Comparison of ENCODE assay signal across 19 cellular contexts in the genomic region with DNA sequence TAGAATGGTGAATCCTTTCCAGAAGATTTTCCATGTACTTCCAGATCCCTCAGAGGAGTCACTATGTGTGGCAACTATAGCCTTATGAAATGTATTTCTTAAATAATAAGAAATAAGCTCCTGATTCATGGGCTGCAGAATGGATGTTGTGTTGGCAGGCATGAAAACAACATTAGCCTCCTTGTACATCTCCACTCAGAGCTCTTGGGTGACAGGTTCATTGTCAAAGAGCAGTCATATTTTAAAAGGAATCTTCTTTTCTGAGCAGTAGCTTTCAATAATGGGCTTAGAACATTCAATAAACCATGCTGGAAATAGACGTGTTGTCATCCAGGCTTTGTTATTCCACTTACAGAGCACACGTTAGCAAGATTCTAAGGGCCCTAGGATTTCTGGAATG.
DNase-seq lines count a peak whose midpoint lies in the region; ATAC-seq and TF ChIP-seq lines count a peak whose summit lies in the region.
"Had no signal": no experiment of that assay in that cellular context is flagged by ENCODE, and none has a peak within 500 bp of the region (broad histone marks: within the 10 kb centered on the region; RNA-seq: fewer than 3 reads in every experiment).

No MANE protein-coding gene starts in this region.

- peaks cover 31% of the 10 kb centered on the region for H3K4me1 Mint-ChIP-seq in T-helper 2 cell treated with Interferon-gamma antibody and Interleukin-4, amounts not matched to agents 5 μg/mL and 100 μg/mL, for 36 hours (ENCODE audit: low read depth)
- peaks cover 15% of the 10 kb centered on the region for H3K4me1 Mint-ChIP-seq in type B pancreatic cell (ENCODE audit: unreplicated experiment)
- H3K4me1 Mint-ChIP-seq: B cell had no signal

- H3K36me3 ChIP-seq in GM23248 (ENCODE audit: low read depth) = no peaks in the 10 kb centered on the region
- H3K36me3 ChIP-seq in left lung = no peaks in the 10 kb centered on the region
- H3K36me3 ChIP-seq: BLaER1, HAP-1 had no signal

- no peaks in the 10 kb centered on the region for H3K27me3 Mint-ChIP-seq in T-helper 2 cell treated with Interferon-gamma antibody and Interleukin-4, amounts not matched to agents 5 μg/mL and 100 μg/mL, for 36 hours (ENCODE audit: low read depth)
- H3K27me3 Mint-ChIP-seq in type B pancreatic cell = no peaks in the 10 kb centered on the region

- no peak overlapping the region for H3K4me2 ChIP-seq in GM23248 (ENCODE audit: unreplicated experiment)
- H3K4me2 ChIP-seq: BLaER1 had no signal

- no peak overlapping the region for H3K27ac Mint-ChIP-seq in T-helper 2 cell treated with Interferon-gamma antibody and Interleukin-4, amounts not matched to agents 5 μg/mL and 100 μg/mL, for 36 hours
- H3K27ac Mint-ChIP-seq in type B pancreatic cell = peak overlapping the region; percentile 31
- H3K27ac Mint-ChIP-seq: B cell; CD4-positive, CD25-positive, alpha-beta regulatory T cell; CD8-positive, alpha-beta T cell; HFFc6 had no signal

- 50 to 55% methylated on average over 2 of the region's 2 CpGs for WGBS in GM23248 (ENCODE audit: low coverage in 1 of 2, low lambda C conversion rate in 2 of 2, missing lambda C conversion rate in 2 of 2), 2 experiments

- no peaks in the 10 kb centered on the region for H3K9me3 ChIP-seq in GM23248 (ENCODE audit: low read depth)
- no peaks in the 10 kb centered on the region for H3K9me3 ChIP-seq in left lung
- H3K9me3 ChIP-seq: BLaER1, Caco-2, HAP-1 had no signal

- peaks cover 13% of the 10 kb centered on the region for H3K4me1 ChIP-seq in GM23248 (ENCODE audit: insufficient read depth)
- H3K4me1 ChIP-seq in left lung = no peaks in the 10 kb centered on the region
- H3K4me1 ChIP-seq: HAP-1 had no signal

- peak overlapping the region; percentile 11 for H3K4me3 Mint-ChIP-seq in T-helper 2 cell treated with Interferon-gamma antibody and Interleukin-4, amounts not matched to agents 5 μg/mL and 100 μg/mL, for 36 hours
- H3K4me3 Mint-ChIP-seq in type B pancreatic cell = no peak overlapping the region
- H3K4me3 Mint-ChIP-seq: B cell; CD4-positive, CD25-positive, alpha-beta regulatory T cell; CD8-positive, alpha-beta T cell; HFFc6 had no signal

- H3K27me3 ChIP-seq in GM23248 (replicated peaks; ENCODE audit: insufficient read depth) (no peaks in the 10 kb centered on the region), left lung (no peaks in the 10 kb centered on the region)
- H3K27me3 ChIP-seq: BLaER1 had no signal

- peaks cover 13% of the 10 kb centered on the region; the same call in 1 of the 2 replicates for H3F3A ChIP-seq in GM23248 (ENCODE audit: insufficient read depth)

- H3K9me2 ChIP-seq in GM23248 (ENCODE audit: insufficient read depth) = no peaks in the 10 kb centered on the region

- no peaks in the 10 kb centered on the region for H4K20me1 ChIP-seq in GM23248 (ENCODE audit: insufficient read depth)
- H4K20me1 ChIP-seq: BLaER1 had no signal

- H3K79me2 ChIP-seq in GM23248 (ENCODE audit: insufficient read depth) = no peaks in the 10 kb centered on the region

- H2AFZ ChIP-seq in GM23248 = no peak overlapping the region

- DNase-seq in T-helper 2 cell treated with Interferon-gamma antibody and Interleukin-4, amounts not matched to agents 5 μg/mL and 100 μg/mL, for 36 hours (ENCODE audit: low spot score) = no peak
- no peak for DNase-seq in T-helper 2 cell
- peak; percentile 21 for DNase-seq in GM23248
- peak; percentile 21 for DNase-seq in fibroblast of mammary gland (ENCODE audit: low read depth)
- DNase-seq in type B pancreatic cell (ENCODE audit: extremely low spot score, unreplicated experiment) = no peak
- DNase-seq in left lung = no peak
- DNase-seq in coronary artery (ENCODE audit: low spot score) = no peak
- DNase-seq: Caco-2; CD4-positive, CD25-positive, alpha-beta regulatory T cell; CD8-positive, alpha-beta T cell; DMS153; DND-41; GOT3 had no signal

- TF ChIP-seq CTCF in fibroblast of mammary gland (conservative IDR thresholded peaks at IDR 0.05; ENCODE audit: control insufficient read depth, insufficient read depth, low read depth, low read length) (no peak), type B pancreatic cell (conservative IDR thresholded peaks at IDR 0.05) (no peak), left lung (IDR thresholded peaks at IDR 0.05) (no peak), coronary artery (IDR thresholded peaks at IDR 0.05) (no peak)

- H3K27ac ChIP-seq in GM23248 (no peak overlapping the region), left lung (no peak overlapping the region), coronary artery (no peak overlapping the region)
- H3K27ac ChIP-seq: 22Rv1, BLaER1, C4-2B had no signal

- in situ Hi-C loops in GM23248 (cut with MboI) = no loop called here

- H3K36me3 Mint-ChIP-seq in T-helper 2 cell treated with Interferon-gamma antibody and Interleukin-4, amounts not matched to agents 5 μg/mL and 100 μg/mL, for 36 hours (ENCODE audit: low read depth) = no peaks in the 10 kb centered on the region
- no peaks in the 10 kb centered on the region for H3K36me3 Mint-ChIP-seq in type B pancreatic cell
- H3K36me3 Mint-ChIP-seq: CD4-positive, CD25-positive, alpha-beta regulatory T cell; CD8-positive, alpha-beta T cell had no signal

- intact Hi-C loops in left lung (cut with DNase I) = no loop called here

- ATAC-seq in left lung = no peak
- ATAC-seq: CD8-positive, alpha-beta T cell had no signal

- H3K9ac ChIP-seq in GM23248 = no peak overlapping the region
- H3K9ac ChIP-seq: BLaER1 had no signal

- H3K9me3 Mint-ChIP-seq in T-helper 2 cell treated with Interferon-gamma antibody and Interleukin-4, amounts not matched to agents 5 μg/mL and 100 μg/mL, for 36 hours = no peaks in the 10 kb centered on the region
- H3K9me3 Mint-ChIP-seq in type B pancreatic cell = no peaks in the 10 kb centered on the region
- H3K9me3 Mint-ChIP-seq: CD8-positive, alpha-beta T cell; HFFc6 had no signal

- H3K4me3 ChIP-seq in GM23248 (no peak overlapping the region), fibroblast of mammary gland (ENCODE audit: control insufficient read depth, low read depth, low read length) (no peak overlapping the region), left lung (no peak overlapping the region), coronary artery (no peak overlapping the region)
- H3K4me3 ChIP-seq: BLaER1, HAP-1 had no signal

Comparison
In these comparisons a context has a peak if more than half of its experiments do, and no peak if none do; other contexts are left out.
1. DNase-seq: peak in GM23248 (single experiment) and fibroblast of mammary gland (single experiment); none in T-helper 2 cell treated with Interferon-gamma antibody and Interleukin-4, amounts not matched to agents 5 μg/mL and 100 μg/mL, for 36 hours (single experiment), T-helper 2 cell (0 of 5), type B pancreatic cell (single experiment), left lung (0 of 2) and coronary artery (single experiment).